ENCODE assay signal across 11 cellular contexts in genomic region chr11:130671801-130672700, GRCh38.
DNase-seq lines count a peak whose midpoint lies in the region; ATAC-seq and TF ChIP-seq lines count a peak whose summit lies in the region.
"Had no signal": no experiment of that assay in that cellular context is flagged by ENCODE, and none has a peak within 500 bp of the region (broad histone marks: within the 10 kb centered on the region; RNA-seq: fewer than 3 reads in every experiment).

No MANE protein-coding gene starts in this region.

- H3K9me3 Mint-ChIP-seq in nephron: peaks cover 8% of the 10 kb centered on the region
- no peaks in the 10 kb centered on the region for H3K9me3 Mint-ChIP-seq in activated naive CD8-positive, alpha-beta T cell treated with anti-CD3 and anti-CD28 coated beads for 36 hours

- no peak for ATAC-seq in GM19455 (IDR thresholded peaks at IDR 0.05; ENCODE audit: unreplicated experiment)
- ATAC-seq in HG02981 (IDR thresholded peaks at IDR 0.05; ENCODE audit: unreplicated experiment): no peak
- ATAC-seq in stimulated activated naive CD8-positive, alpha-beta T cell treated with anti-CD3 and anti-CD28 coated beads, Interleukin-15, Interleukin-2, amounts not matched to agents 100 U/mL and 50 U/mL, for 24 hours: no peak

- H2AFZ ChIP-seq in ACC112 (ENCODE audit: low read length, unreplicated experiment): no peak overlapping the region
- H2AFZ ChIP-seq: PC-9 had no signal

- H3K9me3 ChIP-seq in esophagus squamous epithelium: no peaks in the 10 kb centered on the region

- DNase-seq in NCI-H1417 treated with DMSO at 0.1 percent for 48 hours (lab: John Stamatoyannopoulos, UW) (peak; percentile 2), esophagus squamous epithelium (lab: John Stamatoyannopoulos, UW) (no peak)
- no peak for DNase-seq in activated naive CD8-positive, alpha-beta T cell treated with anti-CD3 and anti-CD28 coated beads for 36 hours
- no peak for DNase-seq in stimulated activated naive CD8-positive, alpha-beta T cell treated with anti-CD3 and anti-CD28 coated beads, Interleukin-15, Interleukin-2, amounts not matched to agents 100 U/mL and 50 U/mL, for 24 hours
- DNase-seq: activated gamma-delta T cell; PC-9; stimulated activated naive CD4-positive, alpha-beta T cell treated with Interleukin-2 at 50 U/mL for 16 hours had no signal

- no peak for TF ChIP-seq POLR2A in esophagus squamous epithelium (IDR thresholded peaks at IDR 0.05)

- H3K4me1 ChIP-seq in ACC112 (ENCODE audit: control insufficient read depth, insufficient read depth, low read length, unreplicated experiment) (peaks cover 43% of the 10 kb centered on the region), esophagus squamous epithelium (peaks cover 0 to 34% (median 7%) of the 10 kb centered on the region in 3 donors)

- peaks cover 4% of the 10 kb centered on the region for H3K27me3 Mint-ChIP-seq in nephron (ENCODE audit: low read depth)
- H3K27me3 Mint-ChIP-seq in activated naive CD8-positive, alpha-beta T cell treated with anti-CD3 and anti-CD28 coated beads for 36 hours: no peaks in the 10 kb centered on the region

- H3K36me3 ChIP-seq in ACC112 (ENCODE audit: insufficient read depth, low read length) (no peaks in the 10 kb centered on the region), esophagus squamous epithelium (no peaks in the 10 kb centered on the region)

- TF ChIP-seq CTCF in esophagus squamous epithelium (IDR thresholded peaks at IDR 0.05) (no peak), nephron (IDR thresholded peaks at IDR 0.05; ENCODE audit: unreplicated experiment in 3 of 3) (no peak)

- peak overlapping the region; percentile 77 to 99 (median 98) for H3K27ac Mint-ChIP-seq in nephron
- H3K27ac Mint-ChIP-seq in activated naive CD8-positive, alpha-beta T cell treated with anti-CD3 and anti-CD28 coated beads for 36 hours: no peak overlapping the region

- H3K4me1 Mint-ChIP-seq in nephron: peaks cover 69% of the 10 kb centered on the region
- H3K4me1 Mint-ChIP-seq in activated naive CD8-positive, alpha-beta T cell treated with anti-CD3 and anti-CD28 coated beads for 36 hours: no peaks in the 10 kb centered on the region

- H3K27me3 ChIP-seq in ACC112 (ENCODE audit: insufficient read depth, low read length): no peaks in the 10 kb centered on the region
- no peaks in the 10 kb centered on the region for H3K27me3 ChIP-seq in esophagus squamous epithelium

- H3K27ac ChIP-seq in ACC112 (ENCODE audit: low read depth, low read length) (peak overlapping the region; percentile 49), esophagus squamous epithelium (peak overlapping the region in 3 of 4 donors; percentile 36 to 72 (median 64))
- H3K27ac ChIP-seq: PC-9 had no signal

- 44 to 61% methylated on average over 6 to 11 of the region's 14 CpGs for WGBS in esophagus squamous epithelium, 2 donors

- intact Hi-C loops in esophagus squamous epithelium (cut with DNase I): no loop called here

- peak overlapping the region in 1 of 3 experiments; percentile 15 for H3K4me3 Mint-ChIP-seq in nephron
- no peak overlapping the region for H3K4me3 Mint-ChIP-seq in activated naive CD8-positive, alpha-beta T cell treated with anti-CD3 and anti-CD28 coated beads for 36 hours

- no peaks in the 10 kb centered on the region for H3K79me2 ChIP-seq in ACC112 (ENCODE audit: control insufficient read depth, insufficient read depth, low read length, unreplicated experiment)

- no peaks in the 10 kb centered on the region for H3K36me3 Mint-ChIP-seq in nephron (ENCODE audit: low read depth)
- no peaks in the 10 kb centered on the region for H3K36me3 Mint-ChIP-seq in activated naive CD8-positive, alpha-beta T cell treated with anti-CD3 and anti-CD28 coated beads for 36 hours

- H3K4me3 ChIP-seq in ACC112 (ENCODE audit: low read depth, low read length): no peak overlapping the region
- H3K4me3 ChIP-seq in esophagus squamous epithelium: no peak overlapping the region
- H3K4me3 ChIP-seq: PC-9 had no signal
